17 cellular contexts compared by ENCODE assay signal in genomic region chr1:44694863-44695478, GRCh38. TPM values are rescaled to one million over a fixed set of nuclear protein-coding genes. Genes with fewer than 3 reads are reported as not detected.
A peak's percentile ranks its signal among the peaks of the same experiment; 100 is the strongest.
DNase-seq lines count a peak whose midpoint lies in the region; ATAC-seq and TF ChIP-seq lines count a peak whose summit lies in the region.
"Had no signal": no experiment of that assay in that cellular context is flagged by ENCODE, and none has a peak within 500 bp of the region (broad histone marks: within the 10 kb centered on the region; RNA-seq: fewer than 3 reads in every experiment).

No MANE protein-coding gene starts in this region.

- H3K4me3 ChIP-seq in spleen, result no peak overlapping the region
- H3K4me3 ChIP-seq: heart right ventricle, lung, pancreas had no signal

- H3K27ac ChIP-seq in spleen, result peak overlapping the region in 1 of 8 donors; percentile 42
- H3K27ac ChIP-seq: 22Rv1, heart right ventricle, pancreas had no signal

- no peak for TF ChIP-seq CTCF in activated CD8-positive, alpha-beta T cell treated with anti-CD3 and anti-CD28 coated beads for 36 hours (IDR thresholded peaks at IDR 0.05)
- TF ChIP-seq CTCF in spleen (IDR thresholded peaks at IDR 0.05 in 8 of 11, conservative IDR thresholded peaks at IDR 0.05 in 3 of 11), result no peak

- H3K27me3 Mint-ChIP-seq in activated CD8-positive, alpha-beta T cell treated with anti-CD3 and anti-CD28 coated beads, Interleukin-2, amount 10 ng/mL, durations not matched to agents 7 days and 5 days (ENCODE audit: low read depth), result peaks cover 4% of the 10 kb centered on the region
- H3K27me3 Mint-ChIP-seq in activated CD8-positive, alpha-beta T cell treated with anti-CD3 and anti-CD28 coated beads for 36 hours, result no peaks in the 10 kb centered on the region
- H3K27me3 Mint-ChIP-seq: activated T-cell treated with anti-CD3 and anti-CD28 coated beads, Interleukin-2, amount 50 U/mL, for 24 hours; stimulated activated naive CD8-positive, alpha-beta T cell treated with anti-CD3 and anti-CD28 coated beads, Interleukin-15, amount 100 ng/mL, for 72 hours had no signal

- CTCF ChIA-PET in activated CD8-positive, alpha-beta T cell treated with anti-CD3 and anti-CD28 coated beads, Interleukin-2, amount 10 ng/mL, durations not matched to agents 7 days and 5 days (lab: Charles Lee), result interaction anchor here (2.4 to 2.8 kb wide), 2 partner anchors 12 to 20 kb away, joined by 12 to 19 read pairs; no protein-coding TSS in a partner anchor
- CTCF ChIA-PET in activated CD8-positive, alpha-beta T cell treated with anti-CD3 and anti-CD28 coated beads for 36 hours (lab: Charles Lee), result interaction anchor here (0.9 to 2.8 kb wide), 3 partner anchors 7 to 34 kb away, joined by 3 to 20 read pairs (median 4); no protein-coding TSS in a partner anchor

- WGBS in spleen, 5 donors, result 75 to 89% (median 79%) methylated on average over 7 of the region's 7 CpGs

- peaks cover 0 to 46% (median 31%) of the 10 kb centered on the region in 6 donors for H3K4me1 ChIP-seq in spleen
- H3K4me1 ChIP-seq: pancreas had no signal

- H3K36me3 ChIP-seq in spleen, result no peaks in the 10 kb centered on the region
- H3K36me3 ChIP-seq: heart right ventricle, pancreas had no signal

- intact Hi-C loops in activated CD8-positive, alpha-beta T cell treated with anti-CD3 and anti-CD28 coated beads for 36 hours (cut with micrococcal nuclease), result no loop called here
- intact Hi-C loops in spleen (cut with DNase I; ENCODE audit: low total_unique reads), result no loop called here

- ATAC-seq in activated CD8-positive, alpha-beta T cell treated with anti-CD3 and anti-CD28 coated beads, Interleukin-2, amount 10 ng/mL, durations not matched to agents 7 days and 5 days, result no peak
- ATAC-seq in activated CD8-positive, alpha-beta T cell treated with anti-CD3 and anti-CD28 coated beads for 36 hours, result no peak
- peak; percentile 80 for ATAC-seq in GM21723 (IDR thresholded peaks at IDR 0.05; ENCODE audit: unreplicated experiment)
- ATAC-seq in HG03342 (IDR thresholded peaks at IDR 0.05; ENCODE audit: unreplicated experiment), result peak; percentile 54
- no peak for ATAC-seq in GM18861 (IDR thresholded peaks at IDR 0.05; ENCODE audit: unreplicated experiment)
- ATAC-seq: heart right ventricle; pancreas; stimulated activated naive CD8-positive, alpha-beta T cell treated with anti-CD3 and anti-CD28 coated beads, Interleukin-15, amount 100 ng/mL, for 72 hours had no signal

- no peak for DNase-seq in activated CD8-positive, alpha-beta T cell treated with anti-CD3 and anti-CD28 coated beads, Interleukin-2, amount 10 ng/mL, durations not matched to agents 7 days and 5 days
- DNase-seq in activated CD8-positive, alpha-beta T cell treated with anti-CD3 and anti-CD28 coated beads for 36 hours, result no peak
- DNase-seq in spleen (peak; percentile 79), NK-92 (lab: John Stamatoyannopoulos, UW; ENCODE audit: unreplicated experiment) (no peak), NCI-H1417 treated with DMSO at 0.1 percent for 48 hours (lab: John Stamatoyannopoulos, UW) (no peak)
- DNase-seq: activated T-cell treated with anti-CD3 and anti-CD28 coated beads, Interleukin-2, amount 50 U/mL, for 24 hours; Calu3; heart right ventricle; pancreas; stimulated activated CD4-positive, alpha-beta T cell treated with anti-CD3 and anti-CD28 coated beads, Interleukin-2, amount 100 ng/mL, for 24 hours; stimulated activated naive CD8-positive, alpha-beta T cell treated with anti-CD3 and anti-CD28 coated beads, Interleukin-15, amount 100 ng/mL, for 72 hours had no signal

- POLR2A ChIA-PET in activated CD8-positive, alpha-beta T cell treated with anti-CD3 and anti-CD28 coated beads, Interleukin-2, amount 10 ng/mL, durations not matched to agents 7 days and 5 days (lab: Charles Lee), result interaction anchor here (5.1 kb wide), 1 partner anchor 27 kb away, joined by 75 read pairs; no protein-coding TSS in a partner anchor
- POLR2A ChIA-PET in activated CD8-positive, alpha-beta T cell treated with anti-CD3 and anti-CD28 coated beads for 36 hours (lab: Charles Lee), result interaction anchor here (3.3 to 6.9 kb wide), 2 partner anchors 27 to 36 kb away, joined by 12 to 58 read pairs; partner anchors contain the start of gene RNU5D-1

- H3K27me3 ChIP-seq in spleen (replicated peaks in 1 of 7), result no peaks in the 10 kb centered on the region
- H3K27me3 ChIP-seq: pancreas had no signal

- no peaks in the 10 kb centered on the region for H3K36me3 Mint-ChIP-seq in activated CD8-positive, alpha-beta T cell treated with anti-CD3 and anti-CD28 coated beads, Interleukin-2, amount 10 ng/mL, durations not matched to agents 7 days and 5 days (ENCODE audit: low read depth)
- H3K36me3 Mint-ChIP-seq in activated CD8-positive, alpha-beta T cell treated with anti-CD3 and anti-CD28 coated beads for 36 hours (ENCODE audit: low read depth), result no peaks in the 10 kb centered on the region

- H3K9me3 ChIP-seq in spleen, result no peaks in the 10 kb centered on the region
- H3K9me3 ChIP-seq: heart right ventricle, pancreas had no signal

- H3K27ac Mint-ChIP-seq in activated CD8-positive, alpha-beta T cell treated with anti-CD3 and anti-CD28 coated beads, Interleukin-2, amount 10 ng/mL, durations not matched to agents 7 days and 5 days, result peak overlapping the region; percentile 55
- no peak overlapping the region for H3K27ac Mint-ChIP-seq in activated CD8-positive, alpha-beta T cell treated with anti-CD3 and anti-CD28 coated beads for 36 hours
- H3K27ac Mint-ChIP-seq: activated T-cell treated with anti-CD3 and anti-CD28 coated beads, Interleukin-2, amount 50 U/mL, for 24 hours; stimulated activated naive CD8-positive, alpha-beta T cell treated with anti-CD3 and anti-CD28 coated beads, Interleukin-15, amount 100 ng/mL, for 72 hours had no signal

- no peaks in the 10 kb centered on the region for H3K9me3 Mint-ChIP-seq in activated CD8-positive, alpha-beta T cell treated with anti-CD3 and anti-CD28 coated beads, Interleukin-2, amount 10 ng/mL, durations not matched to agents 7 days and 5 days (ENCODE audit: insufficient read depth)
- no peaks in the 10 kb centered on the region for H3K9me3 Mint-ChIP-seq in activated CD8-positive, alpha-beta T cell treated with anti-CD3 and anti-CD28 coated beads for 36 hours
- H3K9me3 Mint-ChIP-seq: activated T-cell treated with anti-CD3 and anti-CD28 coated beads, Interleukin-2, amount 50 U/mL, for 24 hours; stimulated activated naive CD8-positive, alpha-beta T cell treated with anti-CD3 and anti-CD28 coated beads, Interleukin-15, amount 100 ng/mL, for 72 hours had no signal

- H3K4me3 Mint-ChIP-seq in activated CD8-positive, alpha-beta T cell treated with anti-CD3 and anti-CD28 coated beads, Interleukin-2, amount 10 ng/mL, durations not matched to agents 7 days and 5 days, result no peak overlapping the region
- no peak overlapping the region for H3K4me3 Mint-ChIP-seq in activated CD8-positive, alpha-beta T cell treated with anti-CD3 and anti-CD28 coated beads for 36 hours
- H3K4me3 Mint-ChIP-seq: activated T-cell treated with anti-CD3 and anti-CD28 coated beads, Interleukin-2, amount 50 U/mL, for 24 hours; stimulated activated naive CD8-positive, alpha-beta T cell treated with anti-CD3 and anti-CD28 coated beads, Interleukin-15, amount 100 ng/mL, for 72 hours had no signal

- TF ChIP-seq POLR2A in spleen (IDR thresholded peaks at IDR 0.05), result no peak

- H3K4me1 Mint-ChIP-seq in activated CD8-positive, alpha-beta T cell treated with anti-CD3 and anti-CD28 coated beads, Interleukin-2, amount 10 ng/mL, durations not matched to agents 7 days and 5 days (ENCODE audit: low read depth), result peaks cover 31% of the 10 kb centered on the region
- peaks cover 41% of the 10 kb centered on the region for H3K4me1 Mint-ChIP-seq in activated CD8-positive, alpha-beta T cell treated with anti-CD3 and anti-CD28 coated beads for 36 hours (ENCODE audit: low read depth)

RNA-seq across cellular contexts. Expression of gene ARMH1, which starts 20.5 kb away (rescaled TPM):
- total RNA-seq in activated CD8-positive, alpha-beta T cell treated with anti-CD3 and anti-CD28 coated beads, Interleukin-2, amount 10 ng/mL, durations not matched to agents 7 days and 5 days, result 10 to 100 TPM; 80.0 to 88.4 TPM
- 100 to 1,000 TPM; 162 to 165 TPM for total RNA-seq in activated CD8-positive, alpha-beta T cell treated with anti-CD3 and anti-CD28 coated beads for 36 hours
- 10 to 100 TPM; 12.2 to 24.7 (median 16.2) TPM for total RNA-seq in spleen
- 10 to 100 TPM; 43.9 to 86.0 (median 77.4) TPM for polyA plus RNA-seq in spleen
- total RNA-seq: RPMI7951 had no signal

RNA-seq across cellular contexts. Expression of gene TMEM53, which starts 20.7 kb away (rescaled TPM):
- total RNA-seq in activated CD8-positive, alpha-beta T cell treated with anti-CD3 and anti-CD28 coated beads, Interleukin-2, amount 10 ng/mL, durations not matched to agents 7 days and 5 days, result 1 to 10 TPM; 4.0 to 4.6 TPM
- total RNA-seq in activated CD8-positive, alpha-beta T cell treated with anti-CD3 and anti-CD28 coated beads for 36 hours, result 1 to 10 TPM; 2.3 to 3.5 TPM
- 1 to 10 TPM; 4.3 to 7.5 (median 5.4) TPM for total RNA-seq in spleen
- polyA plus RNA-seq in spleen, result 1 to 10 TPM; 4.9 to 5.7 (median 5.5) TPM

RNA-seq across cellular contexts. Expression of gene RNU5D-1, which starts 36.0 kb away (rescaled TPM):
- not detected for total RNA-seq in activated CD8-positive, alpha-beta T cell treated with anti-CD3 and anti-CD28 coated beads, Interleukin-2, amount 10 ng/mL, durations not matched to agents 7 days and 5 days
- not detected for total RNA-seq in activated CD8-positive, alpha-beta T cell treated with anti-CD3 and anti-CD28 coated beads for 36 hours
- total RNA-seq in spleen, result not detected
- not detected for polyA plus RNA-seq in spleen
- total RNA-seq: Calu3, heart right ventricle, lung, pancreas, RPMI7951 had no signal
- polyA plus RNA-seq: heart right ventricle, lung, pancreas had no signal

RNA-seq across cellular contexts. Expression of gene KIF2C, which starts 44.7 kb away (rescaled TPM):
- total RNA-seq in activated CD8-positive, alpha-beta T cell treated with anti-CD3 and anti-CD28 coated beads, Interleukin-2, amount 10 ng/mL, durations not matched to agents 7 days and 5 days, result 100 to 1,000 TPM; 125 to 126 TPM
- total RNA-seq in activated CD8-positive, alpha-beta T cell treated with anti-CD3 and anti-CD28 coated beads for 36 hours, result 10 to 100 TPM; 92.6 to 95.0 TPM
- 1 to 10 TPM; 1.6 to 6.6 (median 5.0) TPM for total RNA-seq in spleen
- polyA plus RNA-seq in spleen, result 1 to 10 TPM; 1.4 to 7.6 (median 2.9) TPM

Comparison
In these comparisons a context has a peak if more than half of its experiments do, and no peak if none do; other contexts are left out.
1. ATAC-seq: peak in GM21723 (single experiment) and HG03342 (single experiment); none in activated CD8-positive, alpha-beta T cell treated with anti-CD3 and anti-CD28 coated beads, Interleukin-2, amount 10 ng/mL, durations not matched to agents 7 days and 5 days (single experiment), activated CD8-positive, alpha-beta T cell treated with anti-CD3 and anti-CD28 coated beads for 36 hours (single experiment) and GM18861 (single experiment).